In genomic region chr17:21214777-21215541, GRCh38 we compare ENCODE assay signal across 8 cellular contexts. TPM values are rescaled to one million over a fixed set of nuclear protein-coding genes. Genes with fewer than 3 reads are reported as not detected.
DNase-seq lines count a peak whose midpoint lies in the region; ATAC-seq, FAIRE-seq and TF ChIP-seq lines count a peak whose summit lies in the region.

No MANE protein-coding gene starts in this region.

- peak overlapping the region; percentile 97 for H3K27ac ChIP-seq in HUES6 (ENCODE audit: low read depth, low read length)
- H3K27ac ChIP-seq in brain microvascular endothelial cell: peak overlapping the region; percentile 94
- peak overlapping the region; percentile 71 for H3K27ac ChIP-seq in temporal lobe (ENCODE audit: low read depth, low read length)

- H3K4me3 ChIP-seq in HUES6 (ENCODE audit: low read depth, low read length) (peak overlapping the region; percentile 98), brain microvascular endothelial cell (ENCODE audit: low read depth, low read length) (peak overlapping the region; percentile 77)

- H3K36me3 ChIP-seq in HUES6 (ENCODE audit: control insufficient read depth, insufficient read depth, low read length) (peaks cover 21% of the 10 kb centered on the region), brain microvascular endothelial cell (replicated peaks) (peaks cover 4% of the 10 kb centered on the region)

- DNase-seq in CD1c-positive myeloid dendritic cell (ENCODE audit: extremely low spot score) (peak; percentile 37), brain microvascular endothelial cell (peak; percentile 22), left colon (peak in 1 of 2 donors; percentile 27), D721Med (ENCODE audit: insufficient read length, low spot score) (no peak)

- ATAC-seq in GM19452 (IDR thresholded peaks at IDR 0.05; ENCODE audit: unreplicated experiment) (peak; percentile 13), left colon (peak; percentile 1), GM18858 (IDR thresholded peaks at IDR 0.05; ENCODE audit: unreplicated experiment) (no peak)

- H3K27me3 ChIP-seq in HUES6 (ENCODE audit: control insufficient read depth, insufficient read depth, low read length) (no peaks in the 10 kb centered on the region), brain microvascular endothelial cell (replicated peaks) (no peaks in the 10 kb centered on the region)

- intact Hi-C loops in left colon (cut with DNase I, micrococcal nuclease): loop anchor here in 1 of 2 donors (10.0 kb wide), 1 partner anchor 170 kb away; the partner anchor contains the start of gene USP22

- peak overlapping the region; percentile 98 for H3K9ac ChIP-seq in HUES6 (ENCODE audit: low read length)

- TF ChIP-seq CTCF in brain microvascular endothelial cell (IDR thresholded peaks at IDR 0.05; ENCODE audit: low read depth, low read length, missing control alignments) (no peak), D721Med (IDR thresholded peaks at IDR 0.05; ENCODE audit: insufficient read depth, missing control alignments) (no peak)

- in situ Hi-C loops in brain microvascular endothelial cell (cut with HindIII; ENCODE audit: low pct_ligation_motif_present, low sequenced_read_pairs): no loop called here

- no peak for FAIRE-seq in D721Med (lab: Jason Lieb, UNC)

- no peaks in the 10 kb centered on the region for H3K9me3 ChIP-seq in HUES6 (ENCODE audit: control insufficient read depth, insufficient read depth, low read depth, low read length)

- peaks cover 28% of the 10 kb centered on the region for H3K4me1 ChIP-seq in HUES6 (ENCODE audit: control insufficient read depth, insufficient read depth, low read length)

RNA-seq across cellular contexts. Expression of gene TMEM11, which starts 1.0 kb away (rescaled TPM):
- 10 to 100 TPM; 28.5 to 30.7 TPM for total RNA-seq in left colon
- 5.9 TPM for total RNA-seq in temporal lobe

RNA-seq across cellular contexts. Expression of gene NATD1, which starts 38.3 kb away (rescaled TPM):
- 1 to 10 TPM; 3.1 to 5.6 TPM for total RNA-seq in left colon
- total RNA-seq in temporal lobe: 3.0 TPM
